ENCODE assay signal across 17 cellular contexts in genomic region chr6:7897461-7898192, GRCh38. TPM values are rescaled to one million over a fixed set of nuclear protein-coding genes. Genes with fewer than 3 reads are reported as not detected.
DNase-seq lines count a peak whose midpoint lies in the region; ATAC-seq, FAIRE-seq and TF ChIP-seq lines count a peak whose summit lies in the region.
"Had no signal": no experiment of that assay in that cellular context is flagged by ENCODE, and none has a peak within 500 bp of the region (broad histone marks: within the 10 kb centered on the region; RNA-seq: fewer than 3 reads in every experiment).

No MANE protein-coding gene starts in this region.

- peak; percentile 66 for DNase-seq in OCI-LY7 (ENCODE audit: low spot score)
- no peak for DNase-seq in mesendoderm
- no peak for DNase-seq in GM12891 (ENCODE audit: insufficient read length, low spot score)
- no peak for DNase-seq in osteocyte (ENCODE audit: extremely low spot score, unreplicated experiment)
- DNase-seq in mesenteric fat pad (ENCODE audit: low spot score) = no peak
- DNase-seq: activated CD8-positive, alpha-beta memory T cell treated with anti-CD3 and anti-CD28 coated beads for 24 hours; activated effector memory CD4-positive, alpha-beta T cell treated with anti-CD3 and anti-CD28 coated beads, Interleukin-2, amount 50 U/mL, for 16 hours; Calu3; dorsolateral prefrontal cortex; MV-4-11; NCI-H2227 treated with DMSO at 0.1 percent for 48 hours had no signal

- no peak overlapping the region for H3K56ac ChIP-seq in mesendoderm (ENCODE audit: low read length)

- no peak for TF ChIP-seq CTCF in OCI-LY7 (conservative IDR thresholded peaks at IDR 0.05; ENCODE audit: low read length)
- TF ChIP-seq CTCF in osteocyte (IDR thresholded peaks at IDR 0.05) = no peak

- H3K4ac ChIP-seq in mesendoderm (ENCODE audit: low read depth, low read length) = no peak overlapping the region

- H3K79me2 ChIP-seq in OCI-LY7 (ENCODE audit: insufficient read depth, low read depth, low read length) (peaks cover 45% of the 10 kb centered on the region), mesendoderm (ENCODE audit: control insufficient read depth, insufficient read depth, low read length) (peaks cover 2% of the 10 kb centered on the region)

- no peak overlapping the region for H3K18ac ChIP-seq in mesendoderm (ENCODE audit: low read length)

- no peak overlapping the region for H2BK120ac ChIP-seq in mesendoderm (ENCODE audit: low read depth, low read length)

- H3K9me3 ChIP-seq in OCI-LY7 (ENCODE audit: low read length) = no peaks in the 10 kb centered on the region
- H3K9me3 ChIP-seq: tibial nerve had no signal

- no peak for FAIRE-seq in GM12891 (lab: Jason Lieb, UNC)

- CTCF ChIA-PET in OCI-LY7 (lab: Charles Lee; ENCODE audit: unreplicated experiment) = interaction anchor here (1.5 to 1.7 kb wide), 2 partner anchors 95 to 176 kb away, joined by 4 read pairs; no protein-coding TSS in a partner anchor

- peak; percentile 57 for ATAC-seq in GM18511 (IDR thresholded peaks at IDR 0.05; ENCODE audit: unreplicated experiment)
- ATAC-seq in GM21390 (IDR thresholded peaks at IDR 0.05; ENCODE audit: unreplicated experiment) = peak; percentile 59
- peak; percentile 55 for ATAC-seq in HG03045 (IDR thresholded peaks at IDR 0.05; ENCODE audit: unreplicated experiment)

- H4K5ac ChIP-seq in mesendoderm (ENCODE audit: low read length) = no peak overlapping the region

- no CpG with 5 or more reads among the region's 9 CpGs for WGBS in mesendoderm (ENCODE audit: extremely low coverage, insufficient coverage, low lambda C conversion rate)

- no peak overlapping the region for H3K27ac Mint-ChIP-seq in osteocyte (ENCODE audit: unreplicated experiment)
- H3K27ac Mint-ChIP-seq: brain had no signal

- no peak overlapping the region for H3K4me3 Mint-ChIP-seq in osteocyte (ENCODE audit: unreplicated experiment)
- H3K4me3 Mint-ChIP-seq: brain, nephron had no signal

- H3K9me2 ChIP-seq in OCI-LY7 (ENCODE audit: insufficient read depth, low read length) = no peaks in the 10 kb centered on the region

- H3K27ac ChIP-seq in OCI-LY7 (ENCODE audit: low read depth, low read length, poor library complexity, severe bottlenecking) = peak overlapping the region; percentile 78
- H3K27ac ChIP-seq in mesendoderm (ENCODE audit: low read depth, low read length) = no peak overlapping the region
- H3K27ac ChIP-seq: dorsolateral prefrontal cortex, tibial nerve had no signal

- no peak overlapping the region for H4K8ac ChIP-seq in mesendoderm (ENCODE audit: low read depth, low read length)

- TSS peak; percentile 9 for BruUV-seq in OCI-LY7 (replicated peaks; lab: Mats Ljungman, UMichigan)

- H3K9me3 Mint-ChIP-seq in osteocyte (ENCODE audit: unreplicated experiment) = no peaks in the 10 kb centered on the region
- H3K9me3 Mint-ChIP-seq: brain, nephron had no signal

- POLR2A ChIA-PET in OCI-LY7 (lab: Charles Lee) = interaction anchor here (0.6 to 5.3 kb wide), 11 partner anchors 9 to 1083 kb away, joined by 3 to 39 read pairs (median 3); no protein-coding TSS in a partner anchor

- H3K36me3 ChIP-seq in OCI-LY7 (ENCODE audit: insufficient read depth, low read length) (peaks cover 100% of the 10 kb centered on the region), mesendoderm (ENCODE audit: control insufficient read depth, insufficient read depth, low read length) (peaks cover 13% of the 10 kb centered on the region)

- H3K23ac ChIP-seq in mesendoderm (ENCODE audit: low read length) = no peak overlapping the region

- H2BK15ac ChIP-seq in mesendoderm (replicated peaks; ENCODE audit: low read depth) = no peak overlapping the region

- peaks cover 6% of the 10 kb centered on the region for H3K79me1 ChIP-seq in mesendoderm (ENCODE audit: low read length)

- no peaks in the 10 kb centered on the region for H3K27me3 ChIP-seq in mesendoderm (ENCODE audit: insufficient read depth, low read length, poor library complexity)
- H3K27me3 ChIP-seq: dorsolateral prefrontal cortex, tibial nerve had no signal

- H3K4me3 ChIP-seq in OCI-LY7 (ENCODE audit: low read depth, low read length, poor library complexity, severe bottlenecking) = peak overlapping the region; percentile 24
- H3K4me3 ChIP-seq in mesendoderm (ENCODE audit: low read length) = no peak overlapping the region
- H3K4me3 ChIP-seq: dorsolateral prefrontal cortex, tibial nerve had no signal

- H3K36me3 Mint-ChIP-seq in osteocyte (ENCODE audit: unreplicated experiment) = peaks cover 43% of the 10 kb centered on the region

- peaks cover 58% of the 10 kb centered on the region for H3K4me1 ChIP-seq in OCI-LY7 (ENCODE audit: insufficient read depth, low read length, poor library complexity, severe bottlenecking)
- H3K4me1 ChIP-seq in mesendoderm (ENCODE audit: control insufficient read depth, low read depth, low read length) = no peaks in the 10 kb centered on the region
- H3K4me1 ChIP-seq: tibial nerve had no signal

- no peaks in the 10 kb centered on the region for H3K4me1 Mint-ChIP-seq in osteocyte (ENCODE audit: unreplicated experiment)
- H3K4me1 Mint-ChIP-seq: brain, nephron had no signal

- H4K20me1 ChIP-seq in OCI-LY7 (ENCODE audit: insufficient read depth, low read length) = peaks cover 19% of the 10 kb centered on the region; the same call in 1 of the 2 replicates

- H3K9ac ChIP-seq in mesendoderm (ENCODE audit: low read length) = no peak overlapping the region

- no peak for TF ChIP-seq POLR2A in GM12891 (IDR thresholded peaks at IDR 0.05; ENCODE audit: low read depth, low read length)

- no peak overlapping the region for H2AK5ac ChIP-seq in mesendoderm (ENCODE audit: low read length)

- H3K4me2 ChIP-seq in OCI-LY7 (ENCODE audit: low read length) (peak overlapping the region; percentile 58), mesendoderm (ENCODE audit: low read length) (no peak overlapping the region)

- H2AFZ ChIP-seq in OCI-LY7 (ENCODE audit: low read length) = no peak overlapping the region

- H3K27me3 Mint-ChIP-seq in osteocyte (ENCODE audit: unreplicated experiment) = no peaks in the 10 kb centered on the region
- H3K27me3 Mint-ChIP-seq: brain had no signal

- intact Hi-C loops in OCI-LY7 (cut with micrococcal nuclease; ENCODE audit: unreplicated experiment) = loop anchor here (2.0 to 5.0 kb wide), 2 partner anchors 165 to 173 kb away; partner anchors contain the start of gene BLOC1S5

- no peak overlapping the region for H2BK5ac ChIP-seq in mesendoderm (ENCODE audit: low read length)

TF ChIP-seq in GM12891, 5 proteins besides CTCF, POLR2A, EP300 and RAD21:
- TF ChIP-seq TAF1 (IDR thresholded peaks at IDR 0.05; ENCODE audit: low read depth, low read length) (no peak), PAX5 (IDR thresholded peaks at IDR 0.05; ENCODE audit: insufficient read depth, low read length, severe bottlenecking) (no peak), POU2F2 (IDR thresholded peaks at IDR 0.05; ENCODE audit: low read depth, low read length) (no peak), SPI1 (IDR thresholded peaks at IDR 0.05; ENCODE audit: low read depth, low read length) (no peak), POLR2AphosphoS5 (IDR thresholded peaks at IDR 0.05; ENCODE audit: low read depth, low read length) (no peak)
TF ChIP-seq in GM12891: peak in this region for 0.

RNA-seq across cellular contexts. Expression of gene TXNDC5, which starts 13.0 kb away (rescaled TPM):
- total RNA-seq in OCI-LY7 (2014; rRNA removed; shearing (Covaris generic)) = 280 and 319 TPM in 2 replicates
- 312 and 363 TPM in 2 replicates for total RNA-seq in OCI-LY7 (2022)
- 156 TPM for polyA plus RNA-seq in mesendoderm (2013, experiment 1 of 2)
- 155 TPM for polyA plus RNA-seq in mesendoderm (2013, experiment 2 of 2)
- 41.0 TPM for polyA plus RNA-seq in GM12891 (2012; ENCODE audit: low read depth, missing spikeins)
- 148 and 153 TPM in 2 replicates for total RNA-seq in osteocyte
- 153 TPM for total RNA-seq in mesenteric fat pad
